8 cellular contexts compared by ENCODE assay signal in the genomic region with DNA sequence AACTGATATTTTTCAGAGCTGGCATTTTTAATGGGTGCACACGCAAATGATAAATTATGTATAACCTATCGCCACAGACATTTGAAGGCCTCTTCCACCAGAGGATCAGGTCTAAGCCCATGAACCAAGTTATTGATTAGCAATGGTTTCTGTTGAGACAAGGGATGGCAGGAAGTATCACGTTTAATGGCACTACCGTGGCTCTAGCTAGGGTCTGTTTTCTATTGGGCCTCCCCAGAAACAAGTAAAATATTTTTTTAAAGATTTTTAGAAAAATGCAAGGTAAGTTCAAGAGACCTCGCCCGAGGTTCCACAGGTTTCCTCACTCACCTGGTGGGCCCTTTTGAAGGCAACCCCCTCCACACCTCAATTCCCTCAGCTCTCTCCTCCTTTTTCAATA. TPM values are rescaled to one million over a fixed set of nuclear protein-coding genes. Genes with fewer than 3 reads are reported as not detected.
A peak's percentile ranks its signal among the peaks of the same experiment; 100 is the strongest.
DNase-seq lines count a peak whose midpoint lies in the region; ATAC-seq and TF ChIP-seq lines count a peak whose summit lies in the region.

No MANE protein-coding gene starts in this region.

- 2 to 5% methylated on average over 6 of the region's 6 CpGs for WGBS in body of pancreas, 2 donors

- H3K4me1 ChIP-seq in body of pancreas (peaks cover 50% of the 10 kb centered on the region), mucosa of descending colon (ENCODE audit: low read depth) (peaks cover 28% of the 10 kb centered on the region)

- peak overlapping the region; percentile 84 to 96 (median 88) for H3K27ac ChIP-seq in body of pancreas

- H3K36me3 ChIP-seq in body of pancreas (replicated peaks in 1 of 2; ENCODE audit: insufficient read depth in 1 of 2, low read depth in 2 of 2), result no peaks in the 10 kb centered on the region
- H3K36me3 ChIP-seq in mucosa of descending colon (ENCODE audit: low read depth), result no peaks in the 10 kb centered on the region

- no peak for TF ChIP-seq CTCF in body of pancreas (IDR thresholded peaks at IDR 0.05)
- no peak for TF ChIP-seq CTCF in mucosa of descending colon (IDR thresholded peaks at IDR 0.05)

- ATAC-seq in body of pancreas (no peak), mucosa of descending colon (no peak), HG03175 (IDR thresholded peaks at IDR 0.05; ENCODE audit: unreplicated experiment) (no peak), HG03442 (IDR thresholded peaks at IDR 0.05; ENCODE audit: unreplicated experiment) (no peak)

- DNase-seq in NCI-H2171 treated with DMSO at 0.1 percent for 48 hours (lab: John Stamatoyannopoulos, UW) (peak; percentile 27), NCI-H2171 (lab: John Stamatoyannopoulos, UW) (no peak), HT-29 (ENCODE audit: low spot score) (peak; percentile 41), body of pancreas (no peak), mucosa of descending colon (no peak), iPS-NIHi7 (ENCODE audit: extremely low spot score) (no peak)

- H3K9me3 ChIP-seq in body of pancreas, result no peaks in the 10 kb centered on the region
- no peaks in the 10 kb centered on the region for H3K9me3 ChIP-seq in mucosa of descending colon

- intact Hi-C loops in body of pancreas (cut with DNase I), result no loop called here
- intact Hi-C loops in mucosa of descending colon (cut with DNase I, micrococcal nuclease), result no loop called here

- no peaks in the 10 kb centered on the region for H3K27me3 ChIP-seq in body of pancreas

- TF ChIP-seq POLR2A in body of pancreas (IDR thresholded peaks at IDR 0.05), result no peak

- H3K4me3 ChIP-seq in body of pancreas, result peak overlapping the region; percentile 86 to 97
- H3K4me3 ChIP-seq in mucosa of descending colon, result peak overlapping the region; percentile 69

RNA-seq across cellular contexts. Expression of a gene that starts 0.7 kb away (rescaled TPM):
- total RNA-seq in HT-29 (2014; rRNA removed; shearing (Covaris generic)), result 20.5 and 21.5 TPM in 2 replicates
- total RNA-seq in body of pancreas (10 to 100 TPM; 31.6 to 34.6 TPM), mucosa of descending colon (100 to 1,000 TPM in 2 of 3 donors, 10 to 100 TPM in 1; 79.3 to 196 (median 180) TPM)

RNA-seq across cellular contexts. Expression of a gene that starts 50.9 kb away (rescaled TPM):
- 13.1 and 16.6 TPM in 2 replicates for total RNA-seq in HT-29 (2014; rRNA removed; shearing (Covaris generic))
- total RNA-seq in body of pancreas (10 to 100 TPM; 12.9 to 29.1 TPM), mucosa of descending colon (10 to 100 TPM; 38.9 to 60.6 (median 47.2) TPM)

Comparison
In these comparisons a context has a peak if more than half of its experiments do, and no peak if none do; other contexts are left out.
1. DNase-seq: peak in NCI-H2171 treated with DMSO at 0.1 percent for 48 hours (single experiment) and HT-29 (single experiment); none in NCI-H2171 (single experiment), body of pancreas (0 of 4), mucosa of descending colon (0 of 3) and iPS-NIHi7 (single experiment).